15 cellular contexts compared by ENCODE assay signal in the genomic region with DNA sequence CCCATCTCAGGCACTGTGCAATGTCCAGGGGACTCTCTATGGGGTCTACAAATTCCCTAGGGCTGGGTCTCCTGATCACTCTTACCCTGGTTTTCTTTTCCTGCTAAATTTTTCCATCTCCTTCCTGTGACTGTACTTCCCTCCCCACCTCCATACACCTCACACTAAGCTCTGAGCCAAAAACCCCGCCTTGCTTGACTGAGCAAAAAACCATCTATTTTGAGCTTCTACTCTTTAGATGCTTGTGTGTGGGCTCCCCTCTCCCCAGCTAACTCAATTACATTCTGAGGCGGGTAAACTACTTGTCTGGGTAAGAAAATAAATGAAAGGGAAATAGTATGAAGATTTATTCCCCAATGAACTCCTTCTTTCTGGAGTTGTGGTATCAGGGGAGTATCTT.
DNase-seq lines count a peak whose midpoint lies in the region; TF ChIP-seq lines count a peak whose summit lies in the region.
"Had no signal": no experiment of that assay in that cellular context is flagged by ENCODE, and none has a peak within 500 bp of the region (broad histone marks: within the 10 kb centered on the region; RNA-seq: fewer than 3 reads in every experiment).

No MANE protein-coding gene starts in this region.

- H3K27me3 Mint-ChIP-seq in CD14-positive monocyte (ENCODE audit: low read depth in 3 of 3) (peaks cover 4 to 15% (median 13%) of the 10 kb centered on the region in 3 donors), osteocyte (ENCODE audit: unreplicated experiment) (peaks cover 12% of the 10 kb centered on the region)

- no peak for TF ChIP-seq POLR2A in esophagus muscularis mucosa (IDR thresholded peaks at IDR 0.05; ENCODE audit: low read depth)

- H3K27me3 ChIP-seq in BLaER1, result no peaks in the 10 kb centered on the region
- peaks cover 0 to 17% (median 0%) of the 10 kb centered on the region in 4 donors for H3K27me3 ChIP-seq in esophagus muscularis mucosa

- DNase-seq in coronary artery (ENCODE audit: low spot score) (peak; percentile 17), inferior parietal cortex (ENCODE audit: extremely low spot score) (peak; percentile 34), superior temporal gyrus (ENCODE audit: extremely low spot score) (peak; percentile 43), 8988T (no peak), CD14-positive monocyte (ENCODE audit: low spot score) (no peak), osteocyte (ENCODE audit: extremely low spot score, unreplicated experiment) (no peak), esophagus muscularis mucosa (ENCODE audit: extremely low spot score) (no peak)
- DNase-seq: Calu3, DMS79 treated with DMSO at 0.1 percent for 48 hours, GF-D8, GOT3 had no signal

- H3K4me3 Mint-ChIP-seq in CD14-positive monocyte (no peak overlapping the region), osteocyte (ENCODE audit: unreplicated experiment) (no peak overlapping the region)
- H3K4me3 Mint-ChIP-seq: B cell; CD8-positive, alpha-beta T cell; H9 had no signal

- no peak for TF ChIP-seq EP300 in esophagus muscularis mucosa (IDR thresholded peaks at IDR 0.05)

- peaks cover 0 to 6% (median 1%) of the 10 kb centered on the region in 7 donors for H3K9me3 Mint-ChIP-seq in CD14-positive monocyte
- H3K9me3 Mint-ChIP-seq in osteocyte (ENCODE audit: unreplicated experiment), result peaks cover 7% of the 10 kb centered on the region

- H3K9ac ChIP-seq in BLaER1, result no peak overlapping the region

- peak overlapping the region in 1 of 7 donors; percentile 38 for H3K27ac Mint-ChIP-seq in CD14-positive monocyte
- no peak overlapping the region for H3K27ac Mint-ChIP-seq in osteocyte (ENCODE audit: unreplicated experiment)
- H3K27ac Mint-ChIP-seq: B cell; CD8-positive, alpha-beta T cell had no signal

- H3K4me3 ChIP-seq in BLaER1 (no peak overlapping the region), coronary artery (no peak overlapping the region), esophagus muscularis mucosa (no peak overlapping the region)

- no peaks in the 10 kb centered on the region for H3K36me3 Mint-ChIP-seq in CD14-positive monocyte
- no peaks in the 10 kb centered on the region for H3K36me3 Mint-ChIP-seq in osteocyte (ENCODE audit: unreplicated experiment)
- H3K36me3 Mint-ChIP-seq: CD8-positive, alpha-beta T cell had no signal

- intact Hi-C loops in CD14-positive monocyte (cut with micrococcal nuclease) (no loop called here), esophagus muscularis mucosa (cut with DNase I) (no loop called here)

- peak overlapping the region; percentile 25 for H3K4me2 ChIP-seq in BLaER1

- 0 out of 2 replicates have a peak, but pooled peaks cover 4% of the 10 kb centered on the region for H3K9me3 ChIP-seq in BLaER1
- H3K9me3 ChIP-seq in esophagus muscularis mucosa, result peaks cover 0 to 13% (median 9%) of the 10 kb centered on the region in 4 donors

- WGBS in esophagus muscularis mucosa, result 70% methylated on average over 2 of the region's 2 CpGs

- peaks cover 12% of the 10 kb centered on the region for H3K4me1 ChIP-seq in BLaER1
- peaks cover 0 to 3% (median 0%) of the 10 kb centered on the region in 4 donors for H3K4me1 ChIP-seq in esophagus muscularis mucosa

- no peaks in the 10 kb centered on the region for H4K20me1 ChIP-seq in BLaER1

- H3K27ac ChIP-seq in BLaER1 (no peak overlapping the region), coronary artery (no peak overlapping the region), esophagus muscularis mucosa (replicated peaks in 1 of 4) (no peak overlapping the region)

- H3K36me3 ChIP-seq in BLaER1 (no peaks in the 10 kb centered on the region), esophagus muscularis mucosa (no peaks in the 10 kb centered on the region)

- H3K4me1 Mint-ChIP-seq in CD14-positive monocyte (no peaks in the 10 kb centered on the region), osteocyte (ENCODE audit: unreplicated experiment) (no peaks in the 10 kb centered on the region)
- H3K4me1 Mint-ChIP-seq: B cell had no signal

- TF ChIP-seq CTCF in coronary artery (IDR thresholded peaks at IDR 0.05) (no peak), CD14-positive monocyte (IDR thresholded peaks at IDR 0.05) (no peak), osteocyte (IDR thresholded peaks at IDR 0.05) (no peak), esophagus muscularis mucosa (IDR thresholded peaks at IDR 0.05) (no peak)

Comparison
In these comparisons a context has a peak if more than half of its experiments do, and no peak if none do; other contexts are left out.
1. DNase-seq: peak in coronary artery (single experiment), inferior parietal cortex (single experiment) and superior temporal gyrus (single experiment); none in 8988T (single experiment), CD14-positive monocyte (single experiment), osteocyte (single experiment) and esophagus muscularis mucosa (single experiment).